8 cellular contexts compared by ENCODE assay signal in the genomic region with DNA sequence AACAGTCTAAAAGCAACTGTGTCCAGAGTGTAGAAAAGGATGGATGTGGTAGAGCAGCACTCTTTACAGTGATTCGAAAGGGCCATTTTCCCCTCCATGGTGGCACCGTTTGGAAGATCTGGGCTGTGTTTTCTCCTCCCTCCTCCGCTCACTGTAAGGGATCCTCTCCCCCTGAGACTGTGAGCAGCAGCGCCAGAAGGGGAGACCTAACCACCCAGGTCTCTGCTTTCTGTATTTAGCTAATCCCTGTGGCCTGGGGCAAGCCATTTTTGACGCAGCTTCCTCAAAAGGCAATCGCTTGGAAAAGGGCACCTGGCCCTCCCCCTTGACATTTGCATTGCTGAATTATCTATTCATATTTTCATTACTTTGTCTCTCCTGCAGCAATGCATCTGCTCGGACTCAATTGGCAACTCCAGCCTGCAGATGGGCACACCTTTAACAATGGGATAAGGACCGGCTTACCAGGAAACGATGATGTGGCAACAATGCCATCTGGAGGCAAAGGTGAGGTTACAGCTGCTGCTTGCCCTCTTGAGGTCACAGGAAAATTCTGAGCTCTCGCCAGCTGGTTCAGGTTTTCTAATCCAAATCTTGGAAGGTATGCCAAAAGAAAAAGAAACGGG.
DNase-seq lines count a peak whose midpoint lies in the region; ATAC-seq, FAIRE-seq and TF ChIP-seq lines count a peak whose summit lies in the region.

No MANE protein-coding gene starts in this region.

- peaks cover 4% of the 10 kb centered on the region for H3K27me3 Mint-ChIP-seq in activated T-cell treated with anti-CD3 and anti-CD28 coated beads, Interleukin-2, amount 50 U/mL, for 24 hours

- H3K27me3 ChIP-seq in bronchial epithelial cell (ENCODE audit: control insufficient read depth, insufficient read depth, low read length) = no peaks in the 10 kb centered on the region
- no peaks in the 10 kb centered on the region for H3K27me3 ChIP-seq in right lobe of liver

- no peaks in the 10 kb centered on the region for H3K36me3 Mint-ChIP-seq in activated T-cell treated with anti-CD3 and anti-CD28 coated beads, Interleukin-2, amount 50 U/mL, for 24 hours (ENCODE audit: low read depth)

- peak; percentile 64 for FAIRE-seq in bronchial epithelial cell (lab: Jason Lieb, UNC)

- H3K9me3 Mint-ChIP-seq in activated T-cell treated with anti-CD3 and anti-CD28 coated beads, Interleukin-2, amount 50 U/mL, for 24 hours = no peaks in the 10 kb centered on the region

- DNase-seq in activated T-cell treated with anti-CD3 and anti-CD28 coated beads, Interleukin-2, amount 50 U/mL, for 48 hours = peak; percentile 17 to 18
- no peak for DNase-seq in activated T-cell treated with anti-CD3 and anti-CD28 coated beads, Interleukin-2, amount 50 U/mL, for 24 hours
- peak; percentile 39 for DNase-seq in NCI-H345 (lab: John Stamatoyannopoulos, UW)
- peak; percentile 57 for DNase-seq in bronchial epithelial cell (ENCODE audit: low read depth)
- peak in 2 of 3 donors; percentile 31 to 69 for DNase-seq in right lobe of liver
- no peak for DNase-seq in HCEC 1CT

- peak; percentile 66 for TF ChIP-seq CTCF in bronchial epithelial cell (IDR thresholded peaks at IDR 0.05; ENCODE audit: insufficient read depth, low read length, severe bottlenecking)
- TF ChIP-seq CTCF in right lobe of liver (IDR thresholded peaks at IDR 0.05) = peak; percentile 44 to 60 (median 54)

- 27% methylated on average over 8 of the region's 11 CpGs for WGBS in right lobe of liver (ENCODE audit: insufficient coverage, low coverage, low lambda C conversion rate, missing lambda C conversion rate)

- H3K9me3 ChIP-seq in right lobe of liver = no peaks in the 10 kb centered on the region

- ATAC-seq in HG02798 (IDR thresholded peaks at IDR 0.05; ENCODE audit: poor library complexity, unreplicated experiment) (peak; percentile 55), right lobe of liver (peak; percentile 92 to 96 (median 96)), HG03457 (IDR thresholded peaks at IDR 0.05; ENCODE audit: unreplicated experiment) (no peak)

- intact Hi-C loops in right lobe of liver (cut with DNase I) = loop anchor here (10.0 kb wide), 2 partner anchors 322 to 332 kb away; no protein-coding TSS in a partner anchor

- H3K4me3 ChIP-seq in bronchial epithelial cell (ENCODE audit: low read depth, low read length) (no peak overlapping the region), right lobe of liver (no peak overlapping the region)

- no peak overlapping the region for H3K27ac ChIP-seq in right lobe of liver

- H3K4me1 Mint-ChIP-seq in activated T-cell treated with anti-CD3 and anti-CD28 coated beads, Interleukin-2, amount 50 U/mL, for 24 hours (ENCODE audit: low read depth) = no peaks in the 10 kb centered on the region

- no peak overlapping the region for H3K27ac Mint-ChIP-seq in activated T-cell treated with anti-CD3 and anti-CD28 coated beads, Interleukin-2, amount 50 U/mL, for 24 hours

- H3K4me3 Mint-ChIP-seq in activated T-cell treated with anti-CD3 and anti-CD28 coated beads, Interleukin-2, amount 50 U/mL, for 24 hours = no peak overlapping the region

- H3K4me1 ChIP-seq in right lobe of liver = no peaks in the 10 kb centered on the region

- TF ChIP-seq POLR2A in right lobe of liver (IDR thresholded peaks at IDR 0.05) = no peak

- H3K36me3 ChIP-seq in bronchial epithelial cell (ENCODE audit: control insufficient read depth, insufficient read depth, low read length) (peaks cover 2% of the 10 kb centered on the region), right lobe of liver (no peaks in the 10 kb centered on the region)

Comparison
In these comparisons a context has a peak if more than half of its experiments do, and no peak if none do; other contexts are left out.
1. DNase-seq: peak in activated T-cell treated with anti-CD3 and anti-CD28 coated beads, Interleukin-2, amount 50 U/mL, for 48 hours (2 of 2), NCI-H345 (single experiment), bronchial epithelial cell (single experiment) and right lobe of liver (2 of 3); none in activated T-cell treated with anti-CD3 and anti-CD28 coated beads, Interleukin-2, amount 50 U/mL, for 24 hours (single experiment) and HCEC 1CT (single experiment).